In genomic region chr1:201229771-201230635, GRCh38 we compare ENCODE assay signal across 12 cellular contexts. TPM values are rescaled to one million over a fixed set of nuclear protein-coding genes. Genes with fewer than 3 reads are reported as not detected.
DNase-seq lines count a peak whose midpoint lies in the region; ATAC-seq lines count a peak whose summit lies in the region.
"Had no signal": no experiment of that assay in that cellular context is flagged by ENCODE, and none has a peak within 500 bp of the region (broad histone marks: within the 10 kb centered on the region; RNA-seq: fewer than 3 reads in every experiment).

No MANE protein-coding gene starts in this region.

- no peaks in the 10 kb centered on the region for H3K27me3 ChIP-seq in trophoblast cell (ENCODE audit: insufficient read depth, low read length)

- H3K79me1 ChIP-seq in trophoblast cell (ENCODE audit: low read length): no peaks in the 10 kb centered on the region

- no peak overlapping the region for H3K23ac ChIP-seq in trophoblast cell (ENCODE audit: low read length)

- no peak overlapping the region for H3K14ac ChIP-seq in trophoblast cell (ENCODE audit: low read length)

- ATAC-seq in stimulated activated naive CD8-positive, alpha-beta T cell treated with anti-CD3 and anti-CD28 coated beads, Interleukin-15, Interleukin-2, amounts not matched to agents 100 U/mL and 50 U/mL, for 24 hours: no peak
- ATAC-seq in HG02852 (IDR thresholded peaks at IDR 0.05; ENCODE audit: unreplicated experiment): no peak

- no peak overlapping the region for H2BK120ac ChIP-seq in trophoblast cell (ENCODE audit: insufficient read depth, low read length, poor library complexity)

- DNase-seq in GM03348 (ENCODE audit: low spot score) (peak; percentile 69), NCI-H226 (peak; percentile 63), ecto neural progenitor cell (ENCODE audit: low spot score) (peak; percentile 15), trophoblast cell (peak; percentile 56 to 66)
- no peak for DNase-seq in stimulated activated naive CD8-positive, alpha-beta T cell treated with anti-CD3 and anti-CD28 coated beads, Interleukin-15, Interleukin-2, amounts not matched to agents 100 U/mL and 50 U/mL, for 24 hours
- DNase-seq in stimulated activated CD4-positive, alpha-beta T cell treated with anti-CD3 and anti-CD28 coated beads, Interleukin-2, amount 100 ng/mL, for 48 hours: no peak
- DNase-seq in activated CD4-positive, alpha-beta T cell treated with anti-CD3 and anti-CD28 coated beads for 4 hours: no peak
- DNase-seq: activated CD4-positive, alpha-beta T cell treated with anti-CD3 and anti-CD28 coated beads for 48 hours; activated naive CD4-positive, alpha-beta T cell treated with anti-CD3 and anti-CD28 coated beads, Interleukin-2, amount 50 U/mL, for 16 hours; SHP77; small intestine had no signal

- no peak overlapping the region for H4K8ac ChIP-seq in trophoblast cell (ENCODE audit: low read depth, low read length)

- no peaks in the 10 kb centered on the region for H3K36me3 ChIP-seq in trophoblast cell (ENCODE audit: control insufficient read depth in 1 of 2, insufficient read depth in 2 of 2, low read length in 2 of 2)

- no peak overlapping the region for H4K91ac ChIP-seq in trophoblast cell (ENCODE audit: low read depth, low read length)

- no peak overlapping the region for H2BK5ac ChIP-seq in trophoblast cell (ENCODE audit: low read depth, low read length, poor library complexity)

- H3K27ac ChIP-seq in trophoblast cell (ENCODE audit: low read depth, low read length): no peak overlapping the region

- no peak overlapping the region for H2AFZ ChIP-seq in trophoblast cell (ENCODE audit: insufficient read depth, low read length, poor library complexity)

- H3K18ac ChIP-seq in trophoblast cell (ENCODE audit: low read length): no peak overlapping the region

- no peak overlapping the region for H2BK12ac ChIP-seq in trophoblast cell (ENCODE audit: low read length)

- no peak overlapping the region for H3K4ac ChIP-seq in trophoblast cell (ENCODE audit: low read depth, low read length)

- no peak overlapping the region for H4K12ac ChIP-seq in trophoblast cell (ENCODE audit: low read depth, low read length)

- H3K79me2 ChIP-seq in trophoblast cell (ENCODE audit: control insufficient read depth, insufficient read depth, low read length, poor library complexity): peaks cover 2% of the 10 kb centered on the region

- H3K4me1 ChIP-seq in trophoblast cell (ENCODE audit: control insufficient read depth in 1 of 2, insufficient read depth in 2 of 2, low read length in 2 of 2): peaks cover 8 to 13% of the 10 kb centered on the region in 2 experiments

- no peak overlapping the region for H3K9ac ChIP-seq in trophoblast cell (ENCODE audit: low read length)

- no peak overlapping the region for H3K4me3 ChIP-seq in trophoblast cell (ENCODE audit: low read depth, low read length)

- no peak overlapping the region for H3K4me2 ChIP-seq in trophoblast cell (ENCODE audit: low read length)

- WGBS in trophoblast cell (ENCODE audit: extremely low coverage, insufficient coverage, insufficient read length): no CpG with 5 or more reads among the region's 6 CpGs

- no peak overlapping the region for H2AK5ac ChIP-seq in trophoblast cell (ENCODE audit: low read length)

- H3K9me3 ChIP-seq in trophoblast cell (ENCODE audit: insufficient read depth, low read depth, low read length): peaks cover 2% of the 10 kb centered on the region

RNA-seq across cellular contexts. Expression of gene IGFN1, which starts 39.4 kb away (rescaled TPM):
- 0.04 and 0.10 TPM in 2 replicates for polyA plus RNA-seq in trophoblast cell (2013)

RNA-seq across cellular contexts. Expression of gene PKP1, which starts 53.3 kb away (rescaled TPM):
- 0.14 and 0.18 TPM in 2 replicates for polyA plus RNA-seq in trophoblast cell (2013)

Comparison
In these comparisons a context has a peak if more than half of its experiments do, and no peak if none do; other contexts are left out.
1. DNase-seq: peak in GM03348 (single experiment), NCI-H226 (single experiment), ecto neural progenitor cell (single experiment) and trophoblast cell (2 of 2); none in stimulated activated naive CD8-positive, alpha-beta T cell treated with anti-CD3 and anti-CD28 coated beads, Interleukin-15, Interleukin-2, amounts not matched to agents 100 U/mL and 50 U/mL, for 24 hours (single experiment), stimulated activated CD4-positive, alpha-beta T cell treated with anti-CD3 and anti-CD28 coated beads, Interleukin-2, amount 100 ng/mL, for 48 hours (0 of 2) and activated CD4-positive, alpha-beta T cell treated with anti-CD3 and anti-CD28 coated beads for 4 hours (0 of 2).